ENCODE assay signal across 15 cellular contexts in genomic region chr11:66905631-66906030, GRCh38.
"Had no signal": no experiment of that assay in that cellular context is flagged by ENCODE, and none has a peak within 500 bp of the region (broad histone marks: within the 10 kb centered on the region; RNA-seq: fewer than 3 reads in every experiment).

No MANE protein-coding gene starts in this region.

- H3K27ac ChIP-seq: ascending aorta, pancreas had no signal

- ATAC-seq: activated CD4-positive, alpha-beta T cell treated with anti-CD3 and anti-CD28 coated beads for 36 hours; effector memory CD8-positive, alpha-beta T cell; pancreas; stimulated activated naive CD8-positive, alpha-beta T cell treated with anti-CD3 and anti-CD28 coated beads, Interleukin-15, amount 100 ng/mL, for 72 hours had no signal

- H3K27me3 ChIP-seq: ascending aorta, pancreas had no signal

- DNase-seq: activated CD4-positive, alpha-beta memory T cell treated with anti-CD3 and anti-CD28 coated beads, Interleukin-2, amount 10 ng/mL, durations not matched to agents 7 days and 5 days; activated CD4-positive, alpha-beta T cell treated with anti-CD3 and anti-CD28 coated beads for 36 hours; activated T-cell treated with anti-CD3 and anti-CD28 coated beads, Interleukin-2, amount 50 U/mL, for 48 hours; effector memory CD8-positive, alpha-beta T cell; erythroblast; glutamatergic neuron; immature natural killer cell; mesendoderm; pancreas; retina; stimulated activated CD4-positive, alpha-beta T cell treated with anti-CD3 and anti-CD28 coated beads, Interleukin-15, amount 100 ng/mL, for 24 hours; stimulated activated CD4-positive, alpha-beta T cell treated with anti-CD3 and anti-CD28 coated beads, Interleukin-4, amount 100 ng/mL, for 4 hours; stimulated activated naive CD8-positive, alpha-beta T cell treated with anti-CD3 and anti-CD28 coated beads, Interleukin-15, amount 100 ng/mL, for 72 hours; T1000 had no signal

- H3K9me3 ChIP-seq: ascending aorta, pancreas had no signal

- H3K4me3 ChIP-seq: ascending aorta, pancreas had no signal

- H3K4me1 ChIP-seq: ascending aorta had no signal

- H3K36me3 ChIP-seq: ascending aorta, pancreas had no signal
